ENCODE assay signal across 23 cellular contexts in genomic region chr5:493758-494157, GRCh38.
"Had no signal": no experiment of that assay in that cellular context is flagged by ENCODE, and none has a peak within 500 bp of the region (broad histone marks: within the 10 kb centered on the region; RNA-seq: fewer than 3 reads in every experiment).

No MANE protein-coding gene starts in this region.

- DNase-seq: activated B cell treated with CpG ODN at 0.5 μM for 24 hours; activated CD4-positive, alpha-beta T cell treated with anti-CD3 and anti-CD28 coated beads for 36 hours; activated CD4-positive, alpha-beta T cell treated with anti-CD3 and anti-CD28 coated beads, Interleukin-2, amount 50 U/mL, for 48 hours; activated CD8-positive, alpha-beta memory T cell treated with anti-CD3 and anti-CD28 coated beads, Interleukin-2, amount 50 U/mL, for 48 hours; activated naive CD4-positive, alpha-beta T cell treated with Interleukin-2 at 50 U/mL for 16 hours; activated naive CD8-positive, alpha-beta T cell treated with anti-CD3 and anti-CD28 coated beads for 36 hours; activated T-cell treated with anti-CD3 and anti-CD28 coated beads, Interleukin-2, amount 50 U/mL, for 4 hours; effector memory CD4-positive, alpha-beta T cell; foreskin melanocyte; hippocampal formation; kidney glomerular epithelial cell; left lung; naive thymus-derived CD8-positive, alpha-beta T cell; stimulated activated CD4-positive, alpha-beta T cell treated with anti-CD3 and anti-CD28 coated beads, Interleukin-12 subunit alpha, Interleukin-12 subunit beta, amount 100 ng/mL, for 4 hours; stimulated activated CD4-positive, alpha-beta T cell treated with anti-CD3 and anti-CD28 coated beads, Interleukin-4, amount 100 ng/mL, for 4 hours; T1000 had no signal

- H3K36me3 ChIP-seq: breast epithelium, left lung had no signal

- H3K4me3 ChIP-seq: breast epithelium, left lung, tibial nerve had no signal

- H3K9me3 Mint-ChIP-seq: activated B cell treated with CpG ODN at 0.5 μM for 24 hours; activated naive CD8-positive, alpha-beta T cell treated with anti-CD3 and anti-CD28 coated beads for 36 hours; activated T-cell treated with anti-CD3 and anti-CD28 coated beads, Interleukin-2, amount 50 U/mL, for 4 hours; central memory CD8-positive, alpha-beta T cell; naive thymus-derived CD8-positive, alpha-beta T cell; stimulated activated naive CD8-positive, alpha-beta T cell treated with anti-CD3 and anti-CD28 coated beads, Interleukin-15, Interleukin-2, amounts not matched to agents 100 ng/mL and 50 ng/mL, for 24 hours had no signal

- H3K27me3 Mint-ChIP-seq: activated CD4-positive, alpha-beta T cell treated with anti-CD3 and anti-CD28 coated beads for 36 hours had no signal

- H3K4me3 Mint-ChIP-seq: activated B cell treated with CpG ODN at 0.5 μM for 24 hours; activated CD4-positive, alpha-beta T cell treated with anti-CD3 and anti-CD28 coated beads for 36 hours; activated naive CD8-positive, alpha-beta T cell treated with anti-CD3 and anti-CD28 coated beads for 36 hours; activated T-cell treated with anti-CD3 and anti-CD28 coated beads, Interleukin-2, amount 50 U/mL, for 4 hours; central memory CD8-positive, alpha-beta T cell; naive thymus-derived CD8-positive, alpha-beta T cell; stimulated activated naive CD8-positive, alpha-beta T cell treated with anti-CD3 and anti-CD28 coated beads, Interleukin-15, Interleukin-2, amounts not matched to agents 100 ng/mL and 50 ng/mL, for 24 hours had no signal

- H3K4me1 ChIP-seq: breast epithelium, left lung, parathyroid adenoma had no signal

- H3K36me3 Mint-ChIP-seq: activated naive CD8-positive, alpha-beta T cell treated with anti-CD3 and anti-CD28 coated beads for 36 hours; naive thymus-derived CD8-positive, alpha-beta T cell had no signal

- H2AFZ ChIP-seq: parathyroid adenoma had no signal

- H3K27ac Mint-ChIP-seq: activated B cell treated with CpG ODN at 0.5 μM for 24 hours; activated CD4-positive, alpha-beta T cell treated with anti-CD3 and anti-CD28 coated beads for 36 hours; activated naive CD8-positive, alpha-beta T cell treated with anti-CD3 and anti-CD28 coated beads for 36 hours; naive thymus-derived CD8-positive, alpha-beta T cell; stimulated activated naive CD8-positive, alpha-beta T cell treated with anti-CD3 and anti-CD28 coated beads, Interleukin-15, Interleukin-2, amounts not matched to agents 100 ng/mL and 50 ng/mL, for 24 hours had no signal

- H3K9me3 ChIP-seq: breast epithelium, left lung, tibial nerve had no signal

- H3K4me1 Mint-ChIP-seq: activated B cell treated with CpG ODN at 0.5 μM for 24 hours; activated CD4-positive, alpha-beta T cell treated with anti-CD3 and anti-CD28 coated beads for 36 hours; activated naive CD8-positive, alpha-beta T cell treated with anti-CD3 and anti-CD28 coated beads for 36 hours; central memory CD8-positive, alpha-beta T cell; naive thymus-derived CD8-positive, alpha-beta T cell had no signal

- ATAC-seq: activated CD4-positive, alpha-beta T cell treated with anti-CD3 and anti-CD28 coated beads for 36 hours; activated T-cell treated with anti-CD3 and anti-CD28 coated beads, Interleukin-2, amount 50 U/mL, for 4 hours; esophagus mucosa; left lung; naive thymus-derived CD8-positive, alpha-beta T cell; right cardiac atrium had no signal

- H3K27ac ChIP-seq: breast epithelium, left lung, parathyroid adenoma had no signal

- H3K9ac ChIP-seq: parathyroid adenoma had no signal

- H3K79me2 ChIP-seq: parathyroid adenoma had no signal
